17 cellular contexts compared by ENCODE assay signal in the genomic region with DNA sequence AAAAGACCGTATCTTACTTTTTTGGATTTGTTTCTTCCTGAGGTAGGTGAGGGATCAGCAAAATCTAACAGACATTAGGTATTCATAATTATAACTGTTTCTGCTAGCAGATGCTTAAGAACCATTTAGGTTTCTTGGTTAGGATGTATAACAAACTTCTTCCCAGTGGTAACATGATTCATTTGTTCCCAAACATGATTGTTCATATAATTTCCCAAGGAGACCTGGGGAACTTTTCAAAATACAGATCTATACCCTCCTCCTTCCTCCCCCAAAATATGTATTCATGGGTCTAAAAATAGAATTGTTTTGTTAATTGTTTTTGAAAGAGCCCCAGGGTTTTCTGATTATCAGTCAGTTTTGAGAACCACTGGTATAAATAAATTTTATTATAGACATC.
A peak's percentile ranks its signal among the peaks of the same experiment; 100 is the strongest.
DNase-seq lines count a peak whose midpoint lies in the region; ATAC-seq lines count a peak whose summit lies in the region.
"Had no signal": no experiment of that assay in that cellular context is flagged by ENCODE, and none has a peak within 500 bp of the region (broad histone marks: within the 10 kb centered on the region; RNA-seq: fewer than 3 reads in every experiment).

No MANE protein-coding gene starts in this region.

- H3K27me3 ChIP-seq in adipocyte (replicated peaks; ENCODE audit: control insufficient read depth, insufficient read depth, low read length) = no peaks in the 10 kb centered on the region
- H3K27me3 ChIP-seq: Peyer's patch, SJSA1 had no signal

- H3K9me3 Mint-ChIP-seq in stimulated activated naive B cell treated with anti-CD40 and anti-IgM and Interleukin-4, amounts not matched to agents 10 μg/mL and 1 μg/mL and 100 μg/mL, for 72 hours = peaks cover 16 to 17% of the 10 kb centered on the region in 2 donors

- peaks cover 25% of the 10 kb centered on the region for H3K9me3 ChIP-seq in adipocyte (ENCODE audit: control insufficient read depth, low read length)

- H3K36me3 Mint-ChIP-seq in stimulated activated naive B cell treated with anti-CD40 and anti-IgM and Interleukin-4, amounts not matched to agents 10 μg/mL and 1 μg/mL and 100 μg/mL, for 72 hours = peaks cover 36 to 42% of the 10 kb centered on the region in 2 donors

- no peak overlapping the region for H3K27ac Mint-ChIP-seq in stimulated activated naive B cell treated with anti-CD40 and anti-IgM and Interleukin-4, amounts not matched to agents 10 μg/mL and 1 μg/mL and 100 μg/mL, for 72 hours
- H3K27ac Mint-ChIP-seq: GM23338 had no signal

- H3K9ac ChIP-seq in adipocyte (ENCODE audit: low read length) = peak overlapping the region; percentile 47

- H3K4me3 ChIP-seq in adipocyte (ENCODE audit: low read length) (peak overlapping the region; percentile 64), skeletal muscle cell (ENCODE audit: low read depth, low read length) (no peak overlapping the region)
- H3K4me3 ChIP-seq: GM23338, K562, Peyer's patch, SJSA1 had no signal

- H3K4me1 ChIP-seq in adipocyte (ENCODE audit: control insufficient read depth, insufficient read depth, low read length) = peaks cover 43% of the 10 kb centered on the region
- H3K4me1 ChIP-seq: Peyer's patch, SJSA1 had no signal

- H3K4me3 Mint-ChIP-seq in stimulated activated naive B cell treated with anti-CD40 and anti-IgM and Interleukin-4, amounts not matched to agents 10 μg/mL and 1 μg/mL and 100 μg/mL, for 72 hours = no peak overlapping the region
- H3K4me3 Mint-ChIP-seq: CD14-positive monocyte, GM23338 had no signal

- peaks cover 31% of the 10 kb centered on the region for H3K36me3 ChIP-seq in adipocyte (ENCODE audit: control insufficient read depth, insufficient read depth, low read length, severe bottlenecking)

- H3K27me3 Mint-ChIP-seq in stimulated activated naive B cell treated with anti-CD40 and anti-IgM and Interleukin-4, amounts not matched to agents 10 μg/mL and 1 μg/mL and 100 μg/mL, for 72 hours = no peaks in the 10 kb centered on the region

- peak; percentile 47 for DNase-seq in HCEC 1CT
- peak; percentile 11 for DNase-seq in adipocyte (ENCODE audit: low read depth)
- peak; percentile 40 for DNase-seq in fibroblast of peridontal ligament (ENCODE audit: extremely low read depth)
- DNase-seq in skeletal muscle cell (ENCODE audit: low read depth) = peak; percentile 0
- DNase-seq in DMS 273 (lab: John Stamatoyannopoulos, UW; ENCODE audit: unreplicated experiment) = no peak
- no peak for DNase-seq in stimulated activated naive B cell treated with anti-CD40 and anti-IgM and Interleukin-4, amounts not matched to agents 10 μg/mL and 1 μg/mL and 100 μg/mL, for 72 hours
- DNase-seq in activated CD4-positive, CD25-positive, alpha-beta regulatory T cell (lab: John Stamatoyannopoulos, UW) = no peak
- DNase-seq: ACHN, DMS79 treated with DMSO at 0.1 percent for 48 hours, NCI-H1105 treated with DMSO at 0.1 percent for 48 hours, NCI-H1694, Peyer's patch had no signal

- H3K4me1 Mint-ChIP-seq in stimulated activated naive B cell treated with anti-CD40 and anti-IgM and Interleukin-4, amounts not matched to agents 10 μg/mL and 1 μg/mL and 100 μg/mL, for 72 hours = peaks cover 0 to 5% of the 10 kb centered on the region in 2 donors
- H3K4me1 Mint-ChIP-seq: GM23338 had no signal

- no peak for ATAC-seq in stimulated activated naive B cell treated with anti-CD40 and anti-IgM and Interleukin-4, amounts not matched to agents 10 μg/mL and 1 μg/mL and 100 μg/mL, for 72 hours (replicated peaks)
- ATAC-seq: GM23338, HCT116, K562 had no signal

Comparison
In these comparisons a context has a peak if more than half of its experiments do, and no peak if none do; other contexts are left out.
1. DNase-seq: peak in HCEC 1CT (single experiment), adipocyte (single experiment), fibroblast of peridontal ligament (single experiment) and skeletal muscle cell (single experiment); none in DMS 273 (single experiment), stimulated activated naive B cell treated with anti-CD40 and anti-IgM and Interleukin-4, amounts not matched to agents 10 μg/mL and 1 μg/mL and 100 μg/mL, for 72 hours (single experiment) and activated CD4-positive, CD25-positive, alpha-beta regulatory T cell (0 of 4).